In the genomic region with DNA sequence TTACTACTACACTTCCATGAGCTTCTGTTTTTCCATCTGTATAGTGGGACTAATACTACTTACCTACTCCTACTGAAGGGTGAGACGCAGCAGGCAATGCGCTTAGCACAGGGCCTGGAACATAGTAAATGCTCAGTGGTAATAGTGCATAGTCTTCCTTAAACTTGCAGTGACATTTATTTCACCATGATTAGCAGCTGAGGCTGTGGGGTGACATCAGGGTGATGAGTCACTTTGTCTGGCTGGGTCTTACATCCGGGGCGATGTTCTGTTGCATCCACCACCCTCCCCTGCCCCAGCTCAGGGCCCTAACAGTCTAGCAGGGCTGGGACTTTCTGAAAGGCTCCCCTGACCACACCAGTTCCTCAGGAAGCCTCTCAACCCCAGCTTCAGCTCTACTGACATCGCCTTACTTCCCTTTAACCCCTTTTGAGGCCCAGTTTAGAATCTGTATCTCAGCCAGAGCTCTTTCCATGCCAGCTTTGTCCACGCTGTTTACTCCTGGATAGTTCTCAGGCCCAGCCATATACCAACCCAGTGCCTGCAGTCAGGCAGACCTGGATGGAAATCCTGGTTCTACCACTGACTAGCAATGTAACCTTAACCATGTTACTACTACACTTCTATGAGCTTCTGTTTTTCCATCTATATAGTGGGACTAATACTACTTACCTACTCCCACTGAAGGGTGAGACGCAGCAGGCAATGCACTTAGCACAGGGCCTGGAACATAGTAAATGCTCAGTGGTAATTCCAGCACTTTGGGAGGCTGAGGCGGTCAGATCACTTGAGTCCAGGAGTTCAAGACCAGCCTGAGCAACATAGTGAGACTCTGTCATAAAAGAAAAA, we compare ENCODE assay signal across 9 cellular contexts.
DNase-seq lines count a peak whose midpoint lies in the region; ATAC-seq, FAIRE-seq and TF ChIP-seq lines count a peak whose summit lies in the region.
"Had no signal": no experiment of that assay in that cellular context is flagged by ENCODE, and none has a peak within 500 bp of the region (broad histone marks: within the 10 kb centered on the region; RNA-seq: fewer than 3 reads in every experiment).

No MANE protein-coding gene starts in this region.

- CTCF ChIA-PET in Caco-2 (lab: Charles Lee) = no interaction called here
- CTCF ChIA-PET in activated CD4-positive, alpha-beta T cell treated with anti-CD3 and anti-CD28 coated beads, Interleukin-2, amount 10 ng/mL, durations not matched to agents 7 days and 5 days (lab: Charles Lee) = interaction anchor here (0.8 to 2.9 kb wide), 6 partner anchors 10 to 371 kb away, joined by 3 to 14 read pairs (median 4); no protein-coding TSS in a partner anchor

- no peaks in the 10 kb centered on the region for H4K20me1 ChIP-seq in KMS-11 (ENCODE audit: insufficient read depth)

- H3K4me1 Mint-ChIP-seq in Caco-2 (ENCODE audit: low read depth, unreplicated experiment) = no peaks in the 10 kb centered on the region
- peaks cover 82% of the 10 kb centered on the region for H3K4me1 Mint-ChIP-seq in activated CD4-positive, alpha-beta T cell treated with anti-CD3 and anti-CD28 coated beads, Interleukin-2, amount 10 ng/mL, durations not matched to agents 7 days and 5 days

- peak in 2 of 4 donors; percentile 60 to 66 for TF ChIP-seq EP300 in upper lobe of left lung (IDR thresholded peaks at IDR 0.05)

- no peak overlapping the region for H3K4me3 Mint-ChIP-seq in Caco-2 (ENCODE audit: unreplicated experiment)
- H3K4me3 Mint-ChIP-seq in activated CD4-positive, alpha-beta T cell treated with anti-CD3 and anti-CD28 coated beads, Interleukin-2, amount 10 ng/mL, durations not matched to agents 7 days and 5 days = peak overlapping the region; percentile 21

- BruUV-seq in Caco-2 (replicated peaks; lab: Mats Ljungman, UMichigan) = no TSS peak

- no peaks in the 10 kb centered on the region for H3K9me3 Mint-ChIP-seq in Caco-2 (ENCODE audit: unreplicated experiment)
- H3K9me3 Mint-ChIP-seq in activated CD4-positive, alpha-beta T cell treated with anti-CD3 and anti-CD28 coated beads, Interleukin-2, amount 10 ng/mL, durations not matched to agents 7 days and 5 days = no peaks in the 10 kb centered on the region

- intact Hi-C loops in Caco-2 (cut with micrococcal nuclease; ENCODE audit: unreplicated experiment) = no loop called here
- intact Hi-C loops in pancreas (cut with DNase I) = loop anchor here in 1 of 3 donors (5.0 kb wide), 1 partner anchor 357 kb away; no protein-coding TSS in a partner anchor

- peaks cover 14% of the 10 kb centered on the region; the same call in 1 of the 2 replicates for H3K4me1 ChIP-seq in Caco-2
- H3K4me1 ChIP-seq in KMS-11 (ENCODE audit: low read depth, poor library complexity, severe bottlenecking) = peaks cover 29% of the 10 kb centered on the region
- no peaks in the 10 kb centered on the region for H3K4me1 ChIP-seq in pancreas
- H3K4me1 ChIP-seq in upper lobe of left lung = peaks cover 14 to 38% (median 16%) of the 10 kb centered on the region in 4 donors

- TF ChIP-seq POLR2A in upper lobe of left lung (IDR thresholded peaks at IDR 0.05) = peak in 1 of 4 donors; percentile 53

- H3K4me2 ChIP-seq in KMS-11 = 0 out of 2 replicates have a peak overlapping the region, but pooled peaks have one; percentile 7

- no peaks in the 10 kb centered on the region for H3K27me3 Mint-ChIP-seq in Caco-2 (ENCODE audit: insufficient read depth, unreplicated experiment)
- H3K27me3 Mint-ChIP-seq in activated CD4-positive, alpha-beta T cell treated with anti-CD3 and anti-CD28 coated beads, Interleukin-2, amount 10 ng/mL, durations not matched to agents 7 days and 5 days = no peaks in the 10 kb centered on the region

- ATAC-seq in GM21619 (IDR thresholded peaks at IDR 0.05; ENCODE audit: unreplicated experiment) = peak; percentile 85
- ATAC-seq in pancreas = peak in 3 of 4 donors; percentile 67 to 91 (median 87)
- ATAC-seq in upper lobe of left lung (ENCODE audit: low FRiP score in 2 of 2) = peak; percentile 92 to 94

- no peaks in the 10 kb centered on the region for H3K79me2 ChIP-seq in KMS-11 (ENCODE audit: insufficient read depth, low read depth)

- no peak overlapping the region for H2AFZ ChIP-seq in KMS-11 (ENCODE audit: low read depth)

- H3K27ac ChIP-seq in KMS-11 = peak overlapping the region; percentile 33
- peak overlapping the region in 2 of 4 donors; percentile 35 to 42 for H3K27ac ChIP-seq in pancreas
- H3K27ac ChIP-seq in upper lobe of left lung = peak overlapping the region; percentile 71 to 87 (median 82)

- H3K36me3 Mint-ChIP-seq in Caco-2 (ENCODE audit: insufficient read depth, unreplicated experiment) = no peaks in the 10 kb centered on the region
- H3K36me3 Mint-ChIP-seq in activated CD4-positive, alpha-beta T cell treated with anti-CD3 and anti-CD28 coated beads, Interleukin-2, amount 10 ng/mL, durations not matched to agents 7 days and 5 days (ENCODE audit: low read depth) = peaks cover 17% of the 10 kb centered on the region

- H3K4me3 ChIP-seq in Caco-2 (ENCODE audit: low read depth, low read length) = no peak overlapping the region
- no peak overlapping the region for H3K4me3 ChIP-seq in KMS-11 (IDR thresholded peaks at IDR 0.05; ENCODE audit: insufficient read depth, low read depth, low read length)
- H3K4me3 ChIP-seq in pancreas = no peak overlapping the region
- H3K4me3 ChIP-seq in upper lobe of left lung = no peak overlapping the region

- H3K27me3 ChIP-seq in Caco-2 (replicated peaks; ENCODE audit: control insufficient read depth, insufficient read depth, low read length) (no peaks in the 10 kb centered on the region), KMS-11 (ENCODE audit: insufficient read depth, low read depth) (no peaks in the 10 kb centered on the region), pancreas (no peaks in the 10 kb centered on the region), upper lobe of left lung (no peaks in the 10 kb centered on the region)

- H3K36me3 ChIP-seq in Caco-2 (ENCODE audit: control insufficient read depth, insufficient read depth, low read length) (no peaks in the 10 kb centered on the region), KMS-11 (ENCODE audit: insufficient read depth) (no peaks in the 10 kb centered on the region), pancreas (no peaks in the 10 kb centered on the region), upper lobe of left lung (peaks cover 0 to 2% (median 0%) of the 10 kb centered on the region in 4 donors)

- TF ChIP-seq CTCF in Caco-2 (IDR thresholded peaks at IDR 0.05; ENCODE audit: insufficient read depth in 1 of 2, low read depth in 1 of 2, low read length in 1 of 2, severe bottlenecking in 1 of 2, unreplicated experiment in 1 of 2) (no peak), KMS-11 (conservative IDR thresholded peaks at IDR 0.05; ENCODE audit: low read depth, low read length) (no peak), pancreas (IDR thresholded peaks at IDR 0.05) (no peak), upper lobe of left lung (IDR thresholded peaks at IDR 0.05) (no peak)

- 87 to 88% methylated on average over 8 of the region's 8 CpGs for WGBS in pancreas, 2 donors
- 54 to 82% methylated on average over 8 of the region's 8 CpGs for WGBS in upper lobe of left lung, 2 donors

- DNase-seq in Caco-2 (no peak), pancreas (peak in 1 of 6 donors; percentile 70), upper lobe of left lung (peak in 1 of 2 donors; percentile 92), cerebellum (ENCODE audit: low spot score) (no peak)
- peak; percentile 91 for DNase-seq in activated CD4-positive, alpha-beta T cell treated with anti-CD3 and anti-CD28 coated beads, Interleukin-2, amount 10 ng/mL, durations not matched to agents 7 days and 5 days
- DNase-seq in effector CD8-positive, alpha-beta T cell (lab: John Stamatoyannopoulos, UW) = peak; percentile 46

- no peak for FAIRE-seq in pancreas (lab: Jason Lieb, UNC)
- FAIRE-seq: H1 had no signal

- no peak overlapping the region for H3K9ac ChIP-seq in KMS-11

- H3K9me3 ChIP-seq in Caco-2 = no peaks in the 10 kb centered on the region; the same call in 1 of the 2 replicates
- H3K9me3 ChIP-seq in pancreas = no peaks in the 10 kb centered on the region
- H3K9me3 ChIP-seq in upper lobe of left lung = no peaks in the 10 kb centered on the region

- POLR2A ChIA-PET in Caco-2 (lab: Charles Lee) = no interaction called here
- POLR2A ChIA-PET in activated CD4-positive, alpha-beta T cell treated with anti-CD3 and anti-CD28 coated beads, Interleukin-2, amount 10 ng/mL, durations not matched to agents 7 days and 5 days (lab: Charles Lee) = interaction anchor here (0.6 to 0.7 kb wide), 4 partner anchors 10 to 204 kb away, joined by 3 to 6 read pairs (median 4); no protein-coding TSS in a partner anchor

- H3K27ac Mint-ChIP-seq in Caco-2 (ENCODE audit: unreplicated experiment) = peak overlapping the region; percentile 55
- H3K27ac Mint-ChIP-seq in activated CD4-positive, alpha-beta T cell treated with anti-CD3 and anti-CD28 coated beads, Interleukin-2, amount 10 ng/mL, durations not matched to agents 7 days and 5 days = peak overlapping the region; percentile 84

Comparison
In these comparisons a context has a peak if more than half of its experiments do, and no peak if none do; other contexts are left out.
1. DNase-seq: peak in activated CD4-positive, alpha-beta T cell treated with anti-CD3 and anti-CD28 coated beads, Interleukin-2, amount 10 ng/mL, durations not matched to agents 7 days and 5 days (single experiment) and effector CD8-positive, alpha-beta T cell (single experiment); none in Caco-2 (0 of 2) and cerebellum (single experiment).
2. Peak in every context shown above with its lines, with median percentiles within 50 percentile points of each other: ATAC-seq.